Comparison of ENCODE assay signal across 9 cellular contexts in the genomic region with DNA sequence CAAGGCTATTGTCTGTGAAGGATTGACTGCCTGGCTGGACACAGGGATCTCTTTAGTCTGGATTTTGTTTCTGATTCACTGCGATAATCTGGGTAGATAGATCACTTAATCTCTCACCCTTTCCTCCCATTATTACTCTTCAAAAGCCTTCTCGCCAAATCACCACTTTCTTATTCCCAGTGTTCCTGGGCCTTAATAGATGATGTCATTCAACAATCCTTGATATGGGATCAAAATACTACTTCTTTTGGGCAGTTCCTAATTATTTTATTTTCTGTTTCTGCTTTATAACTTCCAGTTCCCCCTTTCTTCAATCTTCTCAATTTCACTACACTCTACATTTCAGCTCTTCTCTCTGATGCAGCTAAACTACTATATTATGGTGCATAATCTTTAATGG. TPM values are rescaled to one million over a fixed set of nuclear protein-coding genes. Genes with fewer than 3 reads are reported as not detected.
"Had no signal": no experiment of that assay in that cellular context is flagged by ENCODE, and none has a peak within 500 bp of the region (broad histone marks: within the 10 kb centered on the region; RNA-seq: fewer than 3 reads in every experiment).

No MANE protein-coding gene starts in this region.

- H3K27ac Mint-ChIP-seq: H9, HFFc6, IgD-negative memory B cell had no signal

- H3K9me3 Mint-ChIP-seq: H9, HFFc6 had no signal

- H3K4me1 Mint-ChIP-seq: IgD-negative memory B cell had no signal

- FAIRE-seq: HTR-8/SVneo had no signal

- H3K4me3 Mint-ChIP-seq: H9, HFFc6, IgD-negative memory B cell had no signal

- DNase-seq: GOT3, H9, HCEC 1CT, HFFc6, KG1 had no signal

RNA-seq across cellular contexts. Expression of gene CRHBP, which starts 6.8 kb away (rescaled TPM):
- total RNA-seq: H4, H9, HFFc6, HT-29 had no signal
- polyA plus RNA-seq: IgD-negative memory B cell had no signal
